9 cellular contexts compared by ENCODE assay signal in genomic region chr10:11560076-11560709, GRCh38. TPM values are rescaled to one million over a fixed set of nuclear protein-coding genes. Genes with fewer than 3 reads are reported as not detected.
DNase-seq lines count a peak whose midpoint lies in the region; ATAC-seq and TF ChIP-seq lines count a peak whose summit lies in the region.
"Had no signal": no experiment of that assay in that cellular context is flagged by ENCODE, and none has a peak within 500 bp of the region (broad histone marks: within the 10 kb centered on the region; RNA-seq: fewer than 3 reads in every experiment).

No MANE protein-coding gene starts in this region.

- H3K4me1 Mint-ChIP-seq in activated CD4-positive, alpha-beta memory T cell treated with anti-CD3 and anti-CD28 coated beads for 36 hours (ENCODE audit: low read depth) = no peaks in the 10 kb centered on the region

- peaks cover 5% of the 10 kb centered on the region for H3K27me3 Mint-ChIP-seq in activated CD4-positive, alpha-beta memory T cell treated with anti-CD3 and anti-CD28 coated beads for 36 hours

- peaks cover 3% of the 10 kb centered on the region for H3K9me3 Mint-ChIP-seq in activated CD4-positive, alpha-beta memory T cell treated with anti-CD3 and anti-CD28 coated beads for 36 hours
- H3K9me3 Mint-ChIP-seq: CD4-positive, CD25-positive, alpha-beta regulatory T cell had no signal

- TF ChIP-seq CTCF in fibroblast of villous mesenchyme (IDR thresholded peaks at IDR 0.05; ENCODE audit: insufficient read depth, low read depth, low read length) = no peak

- H3K4me3 Mint-ChIP-seq in activated CD4-positive, alpha-beta memory T cell treated with anti-CD3 and anti-CD28 coated beads for 36 hours = no peak overlapping the region
- H3K4me3 Mint-ChIP-seq: CD4-positive, CD25-positive, alpha-beta regulatory T cell had no signal

- H3K27ac Mint-ChIP-seq in activated CD4-positive, alpha-beta memory T cell treated with anti-CD3 and anti-CD28 coated beads for 36 hours = no peak overlapping the region
- H3K27ac Mint-ChIP-seq: CD4-positive, CD25-positive, alpha-beta regulatory T cell had no signal

- peaks cover 6% of the 10 kb centered on the region for H3K36me3 Mint-ChIP-seq in activated CD4-positive, alpha-beta memory T cell treated with anti-CD3 and anti-CD28 coated beads for 36 hours

- POLR2A ChIA-PET in activated CD4-positive, alpha-beta memory T cell treated with anti-CD3 and anti-CD28 coated beads for 36 hours (lab: Charles Lee) = no interaction called here

- intact Hi-C loops in activated CD4-positive, alpha-beta memory T cell treated with anti-CD3 and anti-CD28 coated beads for 36 hours (cut with micrococcal nuclease) = no loop called here

- H3K4me3 ChIP-seq in fibroblast of villous mesenchyme (ENCODE audit: low read depth, low read length) = no peak overlapping the region

- CTCF ChIA-PET in activated CD4-positive, alpha-beta memory T cell treated with anti-CD3 and anti-CD28 coated beads for 36 hours (lab: Charles Lee) = no interaction called here

- peak; percentile 14 for DNase-seq in GDM1 (lab: John Stamatoyannopoulos, UW)
- peak; percentile 65 for DNase-seq in fibroblast of villous mesenchyme (ENCODE audit: low read depth)
- no peak for DNase-seq in activated CD4-positive, alpha-beta memory T cell treated with anti-CD3 and anti-CD28 coated beads for 36 hours
- DNase-seq in NCI-H1105 (lab: John Stamatoyannopoulos, UW) = no peak
- no peak for DNase-seq in dermis blood vessel endothelial cell
- DNase-seq in activated CD4-positive, CD25-positive, alpha-beta regulatory T cell treated with anti-CD3 and anti-CD28 coated beads, Interleukin-2, amount 50 U/mL, for 72 hours = no peak
- DNase-seq: CD4-positive, CD25-positive, alpha-beta regulatory T cell had no signal

- ATAC-seq in GM21526 (IDR thresholded peaks at IDR 0.05; ENCODE audit: low FRiP score, unreplicated experiment) = peak; percentile 72
- peak; percentile 83 for ATAC-seq in HG03520 (IDR thresholded peaks at IDR 0.05; ENCODE audit: unreplicated experiment)

RNA-seq across cellular contexts. Expression of gene USP6NL, which starts 51.3 kb away (rescaled TPM):
- total RNA-seq in fibroblast of villous mesenchyme (10.6 and 12.5 TPM in 2 replicates), dermis blood vessel endothelial cell (17.9 and 27.1 TPM in 2 replicates)
- total RNA-seq in activated CD4-positive, alpha-beta memory T cell treated with anti-CD3 and anti-CD28 coated beads for 36 hours = 1 to 10 TPM; 3.2 to 3.4 TPM

Comparison
In these comparisons a context has a peak if more than half of its experiments do, and no peak if none do; other contexts are left out.
1. DNase-seq: peak in GDM1 (single experiment) and fibroblast of villous mesenchyme (single experiment); none in activated CD4-positive, alpha-beta memory T cell treated with anti-CD3 and anti-CD28 coated beads for 36 hours (single experiment), NCI-H1105 (single experiment), dermis blood vessel endothelial cell (single experiment) and activated CD4-positive, CD25-positive, alpha-beta regulatory T cell treated with anti-CD3 and anti-CD28 coated beads, Interleukin-2, amount 50 U/mL, for 72 hours (single experiment).